Comparison of ENCODE assay signal across 8 cellular contexts in the genomic region with DNA sequence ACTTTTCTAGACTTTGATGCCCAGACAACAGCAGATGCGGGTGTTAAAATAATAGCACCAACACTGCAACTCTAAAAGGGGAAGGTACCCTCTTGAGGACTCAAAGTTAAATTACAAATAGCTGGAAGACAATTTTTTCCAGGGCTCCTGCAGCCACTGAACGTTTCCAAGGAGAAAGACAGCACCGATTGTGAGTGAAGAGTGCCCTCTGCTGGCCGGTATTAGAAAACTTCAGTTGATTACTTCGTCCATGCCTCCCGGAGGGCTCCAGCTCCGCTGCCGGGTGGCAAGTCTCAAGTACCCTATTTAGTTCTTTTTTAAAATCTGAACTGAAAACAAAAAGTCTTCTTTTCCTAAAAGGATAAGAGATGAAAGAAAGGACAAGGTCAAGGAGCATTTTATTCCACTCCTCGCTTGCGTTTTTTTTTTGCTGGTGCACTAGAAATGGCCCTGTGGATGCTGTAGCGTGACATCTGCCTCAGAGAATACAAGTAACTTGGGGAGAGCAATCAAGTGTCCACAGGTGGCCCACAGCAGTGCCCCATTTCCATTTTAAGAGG.
DNase-seq lines count a peak whose midpoint lies in the region; ATAC-seq and TF ChIP-seq lines count a peak whose summit lies in the region.

No MANE protein-coding gene starts in this region.

- H3K36me3 Mint-ChIP-seq in activated naive CD4-positive, alpha-beta T cell treated with anti-CD3 and anti-CD28 coated beads, Interleukin-2, amount 50 U/mL, for 72 hours = no peaks in the 10 kb centered on the region

- peaks cover 0 to 4% of the 10 kb centered on the region in 2 donors for H3K4me1 ChIP-seq in uterus

- H3K9me3 Mint-ChIP-seq in activated naive CD4-positive, alpha-beta T cell treated with anti-CD3 and anti-CD28 coated beads, Interleukin-2, amount 50 U/mL, for 72 hours = no peaks in the 10 kb centered on the region

- no peak overlapping the region for H3K27ac Mint-ChIP-seq in activated naive CD4-positive, alpha-beta T cell treated with anti-CD3 and anti-CD28 coated beads, Interleukin-2, amount 50 U/mL, for 72 hours

- peak overlapping the region; percentile 43 to 78 for H3K27ac ChIP-seq in uterus

- intact Hi-C loops in Right ventricle myocardium superior (cut with DNase I) (loop anchor here (2.0 to 10.0 kb wide), 3 partner anchors 54 to 286 kb away; partner anchors contain the start of gene ARHGEF3), posterior vena cava (cut with DNase I) (loop anchor here (2.0 to 10.0 kb wide), 3 partner anchors 134 to 286 kb away; partner anchors contain the start of gene ARHGEF3 (in 2 of the 2)), uterus (cut with DNase I; ENCODE audit: low total_unique reads) (loop anchor here (5.0 to 10.0 kb wide), 2 partner anchors 184 to 287 kb away; partner anchors contain the start of gene ARHGEF3)

- TF ChIP-seq CTCF in NB4 (IDR thresholded peaks at IDR 0.05; ENCODE audit: low read depth, low read length) (peak; percentile 42), uterus (IDR thresholded peaks at IDR 0.05) (peak; percentile 77 to 96 (median 88))

- DNase-seq in GM04504 (ENCODE audit: low read depth) (peak; percentile 51), NB4 (ENCODE audit: low read depth) (peak; percentile 75), SKM-1 treated with dmso at 0.1 percent for 144 hours (lab: John Stamatoyannopoulos, UW; ENCODE audit: unreplicated experiment) (peak; percentile 63), Right ventricle myocardium superior (peak; percentile 73), posterior vena cava (ENCODE audit: low spot score) (peak; percentile 90), uterus (peak; percentile 82 to 91)
- peak in 1 of 2 donors; percentile 72 for DNase-seq in activated naive CD4-positive, alpha-beta T cell treated with anti-CD3 and anti-CD28 coated beads, Interleukin-2, amount 50 U/mL, for 72 hours (ENCODE audit: low spot score in 2 of 2)

- H3K4me3 ChIP-seq in NB4 (ENCODE audit: low read depth, low read length) = no peak overlapping the region
- H3K4me3 ChIP-seq in uterus = no peak overlapping the region

- H3K9me3 ChIP-seq in uterus = no peaks in the 10 kb centered on the region

- peak; percentile 68 to 75 for ATAC-seq in activated naive CD4-positive, alpha-beta T cell treated with anti-CD3 and anti-CD28 coated beads, Interleukin-2, amount 50 U/mL, for 72 hours
- ATAC-seq in Right ventricle myocardium superior (ENCODE audit: poor library complexity) (peak; percentile 91), GM18505 (IDR thresholded peaks at IDR 0.05; ENCODE audit: unreplicated experiment) (no peak)

- TF ChIP-seq POLR2A in NB4 (IDR thresholded peaks at IDR 0.05; ENCODE audit: extremely low read depth, insufficient read length) (no peak), uterus (IDR thresholded peaks at IDR 0.05) (no peak), GM18505 (IDR thresholded peaks at IDR 0.05; ENCODE audit: borderline replicate concordance, extremely low read depth, insufficient read depth, insufficient read length) (no peak)

- H3K36me3 ChIP-seq in uterus = no peaks in the 10 kb centered on the region

- no peaks in the 10 kb centered on the region for H3K27me3 ChIP-seq in uterus
